Comparison of ENCODE assay signal across 11 cellular contexts in genomic region chr2:216664593-216665034, GRCh38. TPM values are rescaled to one million over a fixed set of nuclear protein-coding genes. Genes with fewer than 3 reads are reported as not detected.
A peak's percentile ranks its signal among the peaks of the same experiment; 100 is the strongest.
DNase-seq lines count a peak whose midpoint lies in the region; ATAC-seq, FAIRE-seq and TF ChIP-seq lines count a peak whose summit lies in the region.
"Had no signal": no experiment of that assay in that cellular context is flagged by ENCODE, and none has a peak within 500 bp of the region (broad histone marks: within the 10 kb centered on the region; RNA-seq: fewer than 3 reads in every experiment).

No MANE protein-coding gene starts in this region.

- no peaks in the 10 kb centered on the region for H3K9me3 Mint-ChIP-seq in neural progenitor cell
- H3K9me3 Mint-ChIP-seq: activated T-helper 1 cell treated with anti-CD3 and anti-CD28 coated beads, Interleukin-12 subunit alpha, Interleukin-12 subunit beta, Interleukin-2, Interleukin-4 antibody, amounts not matched to agents 30 ng/mL and 10 ng/mL and 1 ng/mL, durations not matched to agents 14 hours and 24 hours and 36 hours; stimulated activated naive CD8-positive, alpha-beta T cell treated with anti-CD3 and anti-CD28 coated beads, Interleukin-15, Interleukin-2, amounts not matched to agents 100 ng/mL and 50 ng/mL, for 24 hours had no signal

- peaks cover 22% of the 10 kb centered on the region for H3F3A ChIP-seq in neural progenitor cell (ENCODE audit: low read depth)

- no peak overlapping the region for H2AFZ ChIP-seq in neural progenitor cell (replicated peaks)

- H3K27ac Mint-ChIP-seq in neural progenitor cell, result no peak overlapping the region
- H3K27ac Mint-ChIP-seq: activated T-helper 1 cell treated with anti-CD3 and anti-CD28 coated beads, Interleukin-12 subunit alpha, Interleukin-12 subunit beta, Interleukin-2, Interleukin-4 antibody, amounts not matched to agents 30 ng/mL and 10 ng/mL and 1 ng/mL, durations not matched to agents 14 hours and 24 hours and 36 hours; stimulated activated naive CD8-positive, alpha-beta T cell treated with anti-CD3 and anti-CD28 coated beads, Interleukin-15, Interleukin-2, amounts not matched to agents 100 ng/mL and 50 ng/mL, for 24 hours had no signal

- H3K4me2 ChIP-seq in neural progenitor cell, result no peak overlapping the region

- peaks cover 65% of the 10 kb centered on the region for H4K20me1 ChIP-seq in neural progenitor cell (ENCODE audit: low read depth)

- H3K4me1 Mint-ChIP-seq in neural progenitor cell, result peaks cover 24% of the 10 kb centered on the region

- TF ChIP-seq CTCF in body of pancreas (IDR thresholded peaks at IDR 0.05) (peak in 2 of 7 experiments; percentile 7 to 20), neural progenitor cell (IDR thresholded peaks at IDR 0.05) (peak; percentile 12), lower lobe of right lung (IDR thresholded peaks at IDR 0.05) (no peak)

- H3K9me3 ChIP-seq in body of pancreas, result no peaks in the 10 kb centered on the region
- no peaks in the 10 kb centered on the region for H3K9me3 ChIP-seq in neural progenitor cell (ENCODE audit: low read depth)
- H3K9me3 ChIP-seq in lower lobe of right lung, result no peaks in the 10 kb centered on the region
- H3K9me3 ChIP-seq: SJSA1 had no signal

- DNase-seq in ELR (ENCODE audit: low read depth) (peak; percentile 38), body of pancreas (no peak), neural progenitor cell (ENCODE audit: low spot score) (peak; percentile 31), lower lobe of right lung (no peak), HPDE6-E6E7 (ENCODE audit: extremely low spot score) (no peak), GM19239 (ENCODE audit: insufficient read length, low spot score) (no peak)

- H3K9ac ChIP-seq in neural progenitor cell, result no peak overlapping the region

- peaks cover 30% of the 10 kb centered on the region for H3K36me3 Mint-ChIP-seq in neural progenitor cell

- peaks cover 10% of the 10 kb centered on the region for H3K79me2 ChIP-seq in neural progenitor cell (ENCODE audit: low read depth)

- H3K27me3 ChIP-seq in body of pancreas, result no peaks in the 10 kb centered on the region
- H3K27me3 ChIP-seq in neural progenitor cell, result no peaks in the 10 kb centered on the region
- no peaks in the 10 kb centered on the region for H3K27me3 ChIP-seq in lower lobe of right lung (ENCODE audit: low read depth)
- H3K27me3 ChIP-seq: SJSA1 had no signal

- TF ChIP-seq POLR2A in body of pancreas (IDR thresholded peaks at IDR 0.05), result no peak

- H3K27me3 Mint-ChIP-seq in neural progenitor cell (ENCODE audit: insufficient read depth, low read depth), result peaks cover 16% of the 10 kb centered on the region
- H3K27me3 Mint-ChIP-seq: stimulated activated naive CD8-positive, alpha-beta T cell treated with anti-CD3 and anti-CD28 coated beads, Interleukin-15, Interleukin-2, amounts not matched to agents 100 ng/mL and 50 ng/mL, for 24 hours had no signal

- 8 to 44% methylated on average over 2 to 6 of the region's 6 CpGs for WGBS in body of pancreas, 2 donors

- H3K4me1 ChIP-seq in body of pancreas (peaks cover 48% of the 10 kb centered on the region), neural progenitor cell (peaks cover 15% of the 10 kb centered on the region), lower lobe of right lung (peaks cover 14% of the 10 kb centered on the region)
- H3K4me1 ChIP-seq: SJSA1 had no signal

- no peak for FAIRE-seq in GM19239 (lab: Jason Lieb, UNC)

- no peak overlapping the region for H3K4me3 Mint-ChIP-seq in neural progenitor cell
- H3K4me3 Mint-ChIP-seq: activated T-helper 1 cell treated with anti-CD3 and anti-CD28 coated beads, Interleukin-12 subunit alpha, Interleukin-12 subunit beta, Interleukin-2, Interleukin-4 antibody, amounts not matched to agents 30 ng/mL and 10 ng/mL and 1 ng/mL, durations not matched to agents 14 hours and 24 hours and 36 hours; stimulated activated naive CD8-positive, alpha-beta T cell treated with anti-CD3 and anti-CD28 coated beads, Interleukin-15, Interleukin-2, amounts not matched to agents 100 ng/mL and 50 ng/mL, for 24 hours had no signal

- intact Hi-C loops in body of pancreas (cut with DNase I), result loop anchor here (5.0 kb wide), 1 partner anchor 147 kb away; no protein-coding TSS in a partner anchor
- intact Hi-C loops in lower lobe of right lung (cut with DNase I), result loop anchor here (5.0 kb wide), 1 partner anchor 142 kb away; no protein-coding TSS in a partner anchor

- ATAC-seq in HG03378 (IDR thresholded peaks at IDR 0.05; ENCODE audit: unreplicated experiment) (peak; percentile 78), body of pancreas (no peak), lower lobe of right lung (no peak), HG03139 (IDR thresholded peaks at IDR 0.05; ENCODE audit: unreplicated experiment) (no peak)

- no peaks in the 10 kb centered on the region for H3K36me3 ChIP-seq in body of pancreas (replicated peaks in 1 of 2; ENCODE audit: insufficient read depth in 1 of 2, low read depth in 2 of 2)
- H3K36me3 ChIP-seq in neural progenitor cell, result no peaks in the 10 kb centered on the region
- no peaks in the 10 kb centered on the region for H3K36me3 ChIP-seq in lower lobe of right lung
- H3K36me3 ChIP-seq: SJSA1 had no signal

- H3K27ac ChIP-seq in body of pancreas (peak overlapping the region; percentile 4 to 76 (median 54)), neural progenitor cell (no peak overlapping the region), lower lobe of right lung (no peak overlapping the region)
- H3K27ac ChIP-seq: SJSA1 had no signal

- H3K4me3 ChIP-seq in body of pancreas, result no peak overlapping the region
- H3K4me3 ChIP-seq in neural progenitor cell, result no peak overlapping the region
- H3K4me3 ChIP-seq in lower lobe of right lung, result no peak overlapping the region
- H3K4me3 ChIP-seq: SJSA1 had no signal

RNA-seq across cellular contexts. Expression of gene IGFBP5, which starts 30.7 kb away (rescaled TPM):
- total RNA-seq in body of pancreas, result 100 to 1,000 TPM in 1 of 2 donors, 10 to 100 TPM in 1; 35.8 to 415 TPM
- total RNA-seq in neural progenitor cell (ENCODE audit: low replicate concordance), result 150 and 249 TPM in 2 replicates
- total RNA-seq in lower lobe of right lung, result 145 TPM
- total RNA-seq: activated T-helper 1 cell treated with anti-CD3 and anti-CD28 coated beads, Interleukin-12 subunit alpha, Interleukin-12 subunit beta, Interleukin-2, Interleukin-4 antibody, amounts not matched to agents 30 ng/mL and 10 ng/mL and 1 ng/mL, durations not matched to agents 14 hours and 24 hours and 36 hours had no signal

RNA-seq across cellular contexts. Expression of gene IGFBP2, which starts 31.4 kb away (rescaled TPM):
- total RNA-seq in body of pancreas, result 100 to 1,000 TPM; 129 to 170 TPM
- 371 and 935 TPM in 2 replicates for total RNA-seq in neural progenitor cell (ENCODE audit: low replicate concordance)
- total RNA-seq in lower lobe of right lung, result 37.7 TPM

Comparison
In these comparisons a context has a peak if more than half of its experiments do, and no peak if none do; other contexts are left out.
1. DNase-seq: peak in ELR (single experiment) and neural progenitor cell (single experiment); none in body of pancreas (0 of 4), lower lobe of right lung (single experiment), HPDE6-E6E7 (single experiment) and GM19239 (single experiment).
2. H3K27ac ChIP-seq: peak in body of pancreas (4 of 4); none in neural progenitor cell (single experiment) and lower lobe of right lung (single experiment).